In the genomic region with DNA sequence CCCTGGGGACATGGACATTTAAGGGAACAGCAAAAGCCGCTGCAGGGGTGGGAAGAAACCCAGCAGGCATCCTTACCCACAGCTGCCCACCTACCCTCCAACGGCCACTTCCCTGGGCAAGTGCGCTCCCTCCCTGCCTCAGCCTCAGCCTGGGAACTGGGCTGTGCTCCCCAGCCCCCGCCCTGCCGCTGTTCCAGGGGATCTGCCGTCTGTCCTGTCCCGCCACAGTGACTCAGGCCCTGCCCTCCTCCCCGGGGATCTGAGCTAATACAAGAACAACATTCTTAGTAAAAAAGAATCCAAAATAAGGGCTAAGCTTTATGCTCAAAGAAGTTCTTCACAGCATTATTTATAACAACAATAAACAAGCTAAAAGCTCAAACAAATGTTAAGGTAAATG, we compare ENCODE assay signal across 20 cellular contexts. TPM values are rescaled to one million over a fixed set of nuclear protein-coding genes. Genes with fewer than 3 reads are reported as not detected.
DNase-seq lines count a peak whose midpoint lies in the region; ATAC-seq and TF ChIP-seq lines count a peak whose summit lies in the region.
"Had no signal": no experiment of that assay in that cellular context is flagged by ENCODE, and none has a peak within 500 bp of the region (broad histone marks: within the 10 kb centered on the region; RNA-seq: fewer than 3 reads in every experiment).

No MANE protein-coding gene starts in this region.

- no peaks in the 10 kb centered on the region for H3K9me3 Mint-ChIP-seq in activated CD8-positive, alpha-beta memory T cell treated with anti-CD3 and anti-CD28 coated beads, Interleukin-2, amount 10 ng/mL, durations not matched to agents 7 days and 5 days (ENCODE audit: low read depth)
- H3K9me3 Mint-ChIP-seq in chondrocyte (ENCODE audit: low read depth): no peaks in the 10 kb centered on the region
- no peaks in the 10 kb centered on the region for H3K9me3 Mint-ChIP-seq in stimulated activated memory B cell treated with anti-CD40 and anti-IgM and Interleukin-4, amounts not matched to agents 10 μg/mL and 1 μg/mL and 100 μg/mL, for 72 hours
- H3K9me3 Mint-ChIP-seq: activated CD8-positive, alpha-beta T cell treated with anti-CD3 and anti-CD28 coated beads for 36 hours; activated naive CD8-positive, alpha-beta T cell treated with anti-CD3 and anti-CD28 coated beads for 36 hours; memory B cell; natural killer cell treated with Interleukin-12 subunit alpha and Interleukin-12 subunit beta and Interleukin-15 and Interleukin-18, amount 100 ng/mL, for 72 hours; WTC11 had no signal

- H3K27ac Mint-ChIP-seq in activated CD8-positive, alpha-beta memory T cell treated with anti-CD3 and anti-CD28 coated beads, Interleukin-2, amount 10 ng/mL, durations not matched to agents 7 days and 5 days: peak overlapping the region; percentile 59
- H3K27ac Mint-ChIP-seq in chondrocyte (ENCODE audit: unreplicated experiment): peak overlapping the region; percentile 27
- H3K27ac Mint-ChIP-seq in stimulated activated memory B cell treated with anti-CD40 and anti-IgM and Interleukin-4, amounts not matched to agents 10 μg/mL and 1 μg/mL and 100 μg/mL, for 72 hours: no peak overlapping the region
- H3K27ac Mint-ChIP-seq: activated CD8-positive, alpha-beta T cell treated with anti-CD3 and anti-CD28 coated beads for 36 hours; activated naive CD8-positive, alpha-beta T cell treated with anti-CD3 and anti-CD28 coated beads for 36 hours; progenitor cell of endocrine pancreas; WTC11 had no signal

- H3K9me3 ChIP-seq in right cardiac atrium (ENCODE audit: control insufficient read depth, low read length) (no peaks in the 10 kb centered on the region), vagina (no peaks in the 10 kb centered on the region)
- H3K9me3 ChIP-seq: esophagus muscularis mucosa, thyroid gland had no signal

- no peak for TF ChIP-seq CTCF in chondrocyte (IDR thresholded peaks at IDR 0.05)
- no peak for TF ChIP-seq CTCF in vagina (IDR thresholded peaks at IDR 0.05)

- no peaks in the 10 kb centered on the region for H3K36me3 Mint-ChIP-seq in activated CD8-positive, alpha-beta memory T cell treated with anti-CD3 and anti-CD28 coated beads, Interleukin-2, amount 10 ng/mL, durations not matched to agents 7 days and 5 days
- H3K36me3 Mint-ChIP-seq in chondrocyte (ENCODE audit: low read depth): no peaks in the 10 kb centered on the region
- H3K36me3 Mint-ChIP-seq in stimulated activated memory B cell treated with anti-CD40 and anti-IgM and Interleukin-4, amounts not matched to agents 10 μg/mL and 1 μg/mL and 100 μg/mL, for 72 hours: no peaks in the 10 kb centered on the region
- H3K36me3 Mint-ChIP-seq: activated naive CD8-positive, alpha-beta T cell treated with anti-CD3 and anti-CD28 coated beads for 36 hours; memory B cell; natural killer cell treated with Interleukin-12 subunit alpha and Interleukin-12 subunit beta and Interleukin-15 and Interleukin-18, amount 100 ng/mL, for 72 hours; WTC11 had no signal

- intact Hi-C loops in right cardiac atrium (cut with DNase I) (no loop called here), vagina (cut with DNase I) (loop anchor here (5.0 kb wide), 1 partner anchor 567 kb away; no protein-coding TSS in a partner anchor)

- 42% methylated on average over 8 of the region's 8 CpGs for WGBS in right cardiac atrium

- H3K4me3 Mint-ChIP-seq in activated CD8-positive, alpha-beta memory T cell treated with anti-CD3 and anti-CD28 coated beads, Interleukin-2, amount 10 ng/mL, durations not matched to agents 7 days and 5 days: no peak overlapping the region
- H3K4me3 Mint-ChIP-seq in chondrocyte (ENCODE audit: unreplicated experiment): no peak overlapping the region
- no peak overlapping the region for H3K4me3 Mint-ChIP-seq in stimulated activated memory B cell treated with anti-CD40 and anti-IgM and Interleukin-4, amounts not matched to agents 10 μg/mL and 1 μg/mL and 100 μg/mL, for 72 hours
- H3K4me3 Mint-ChIP-seq: activated CD8-positive, alpha-beta T cell treated with anti-CD3 and anti-CD28 coated beads for 36 hours; activated naive CD8-positive, alpha-beta T cell treated with anti-CD3 and anti-CD28 coated beads for 36 hours; memory B cell; natural killer cell treated with Interleukin-12 subunit alpha and Interleukin-12 subunit beta and Interleukin-15 and Interleukin-18, amount 100 ng/mL, for 72 hours; WTC11 had no signal

- peaks cover 23% of the 10 kb centered on the region for H3K4me1 Mint-ChIP-seq in activated CD8-positive, alpha-beta memory T cell treated with anti-CD3 and anti-CD28 coated beads, Interleukin-2, amount 10 ng/mL, durations not matched to agents 7 days and 5 days
- H3K4me1 Mint-ChIP-seq in chondrocyte (ENCODE audit: low read depth): peaks cover 39% of the 10 kb centered on the region
- peaks cover 55% of the 10 kb centered on the region for H3K4me1 Mint-ChIP-seq in stimulated activated memory B cell treated with anti-CD40 and anti-IgM and Interleukin-4, amounts not matched to agents 10 μg/mL and 1 μg/mL and 100 μg/mL, for 72 hours
- H3K4me1 Mint-ChIP-seq: WTC11 had no signal

- H3K36me3 ChIP-seq in vagina: no peaks in the 10 kb centered on the region
- H3K36me3 ChIP-seq: esophagus muscularis mucosa, thyroid gland had no signal

- peaks cover 7% of the 10 kb centered on the region for H3K27me3 Mint-ChIP-seq in activated CD8-positive, alpha-beta memory T cell treated with anti-CD3 and anti-CD28 coated beads, Interleukin-2, amount 10 ng/mL, durations not matched to agents 7 days and 5 days
- H3K27me3 Mint-ChIP-seq in chondrocyte (ENCODE audit: low read depth): peaks cover 17% of the 10 kb centered on the region
- H3K27me3 Mint-ChIP-seq in stimulated activated memory B cell treated with anti-CD40 and anti-IgM and Interleukin-4, amounts not matched to agents 10 μg/mL and 1 μg/mL and 100 μg/mL, for 72 hours: no peaks in the 10 kb centered on the region
- H3K27me3 Mint-ChIP-seq: activated CD8-positive, alpha-beta T cell treated with anti-CD3 and anti-CD28 coated beads for 36 hours; activated naive CD8-positive, alpha-beta T cell treated with anti-CD3 and anti-CD28 coated beads for 36 hours; memory B cell; natural killer cell treated with Interleukin-12 subunit alpha and Interleukin-12 subunit beta and Interleukin-15 and Interleukin-18, amount 100 ng/mL, for 72 hours had no signal

- H3K4me1 ChIP-seq in right cardiac atrium (ENCODE audit: control insufficient read depth, insufficient read depth, low read length): peaks cover 14% of the 10 kb centered on the region
- no peaks in the 10 kb centered on the region for H3K4me1 ChIP-seq in vagina

- no peak for TF ChIP-seq POLR2A in vagina (IDR thresholded peaks at IDR 0.05)

- ATAC-seq in activated CD8-positive, alpha-beta memory T cell treated with anti-CD3 and anti-CD28 coated beads, Interleukin-2, amount 10 ng/mL, durations not matched to agents 7 days and 5 days: no peak
- ATAC-seq in right cardiac atrium: peak; percentile 67 to 73
- ATAC-seq in stimulated activated memory B cell treated with anti-CD40 and anti-IgM and Interleukin-4, amounts not matched to agents 10 μg/mL and 1 μg/mL and 100 μg/mL, for 72 hours: no peak
- ATAC-seq in stimulated activated naive CD8-positive, alpha-beta T cell treated with anti-CD3 and anti-CD28 coated beads, Interleukin-15, Interleukin-2, amounts not matched to agents 100 U/mL and 50 U/mL, for 24 hours: no peak
- ATAC-seq: activated CD8-positive, alpha-beta T cell treated with anti-CD3 and anti-CD28 coated beads for 36 hours; natural killer cell treated with Interleukin-12 subunit alpha and Interleukin-12 subunit beta and Interleukin-15 and Interleukin-18, amount 100 ng/mL, for 72 hours; WTC11 had no signal

- no peaks in the 10 kb centered on the region for H3K27me3 ChIP-seq in right cardiac atrium (ENCODE audit: control insufficient read depth, insufficient read depth)
- H3K27me3 ChIP-seq in vagina: no peaks in the 10 kb centered on the region
- H3K27me3 ChIP-seq: thyroid gland had no signal

- CTCF ChIA-PET in activated CD8-positive, alpha-beta memory T cell treated with anti-CD3 and anti-CD28 coated beads, Interleukin-2, amount 10 ng/mL, durations not matched to agents 7 days and 5 days (lab: Charles Lee): interaction anchor here (1.1 to 7.2 kb wide), 2 partner anchors 11 to 372 kb away, joined by 5 to 52 read pairs; no protein-coding TSS in a partner anchor

- DNase-seq in activated CD8-positive, alpha-beta memory T cell treated with anti-CD3 and anti-CD28 coated beads, Interleukin-2, amount 10 ng/mL, durations not matched to agents 7 days and 5 days: no peak
- DNase-seq in activated CD8-positive, alpha-beta memory T cell treated with anti-CD3 and anti-CD28 coated beads for 24 hours: no peak
- DNase-seq in chondrocyte (ENCODE audit: low spot score) (no peak), right cardiac atrium (peak; percentile 86 to 93 (median 90)), vagina (ENCODE audit: extremely low spot score in 2 of 2) (no peak), foreskin melanocyte (no peak)
- DNase-seq in stimulated activated naive CD8-positive, alpha-beta T cell treated with anti-CD3 and anti-CD28 coated beads, Interleukin-15, Interleukin-2, amounts not matched to agents 100 U/mL and 50 U/mL, for 24 hours: no peak
- DNase-seq: activated CD8-positive, alpha-beta T cell treated with anti-CD3 and anti-CD28 coated beads for 36 hours; activated naive CD8-positive, alpha-beta T cell treated with anti-CD3 and anti-CD28 coated beads for 36 hours; activated T-cell treated with anti-CD3 and anti-CD28 coated beads, Interleukin-2, amount 50 U/mL, for 48 hours; DMS53; NCI-H2081; T-helper 1 cell had no signal

- H3K27ac ChIP-seq in right cardiac atrium (ENCODE audit: low read length): no peak overlapping the region
- peak overlapping the region; percentile 1 for H3K27ac ChIP-seq in vagina
- H3K27ac ChIP-seq: esophagus muscularis mucosa, thyroid gland had no signal

- H3K4me3 ChIP-seq in right cardiac atrium (ENCODE audit: low read length): no peak overlapping the region
- H3K4me3 ChIP-seq in vagina: no peak overlapping the region
- H3K4me3 ChIP-seq: esophagus muscularis mucosa, thyroid gland had no signal

RNA-seq across cellular contexts. Expression of a gene that starts 7.4 kb away (rescaled TPM):
- total RNA-seq in activated CD8-positive, alpha-beta memory T cell treated with anti-CD3 and anti-CD28 coated beads, Interleukin-2, amount 10 ng/mL, durations not matched to agents 7 days and 5 days: 10 to 100 TPM; 37.6 to 71.4 TPM
- total RNA-seq in chondrocyte: 37.2 to 43.3 TPM (median 38.2 TPM) in 3 replicates
- 10 to 100 TPM; 51.4 to 72.6 (median 66.4) TPM for total RNA-seq in right cardiac atrium
- 31.1 TPM for polyA plus RNA-seq in right cardiac atrium
- total RNA-seq in vagina: 34.9 TPM

Comparison
In these comparisons a context has a peak if more than half of its experiments do, and no peak if none do; other contexts are left out.
1. ATAC-seq: peak in right cardiac atrium (2 of 2); none in activated CD8-positive, alpha-beta memory T cell treated with anti-CD3 and anti-CD28 coated beads, Interleukin-2, amount 10 ng/mL, durations not matched to agents 7 days and 5 days (single experiment), stimulated activated memory B cell treated with anti-CD40 and anti-IgM and Interleukin-4, amounts not matched to agents 10 μg/mL and 1 μg/mL and 100 μg/mL, for 72 hours (single experiment) and stimulated activated naive CD8-positive, alpha-beta T cell treated with anti-CD3 and anti-CD28 coated beads, Interleukin-15, Interleukin-2, amounts not matched to agents 100 U/mL and 50 U/mL, for 24 hours (single experiment).
2. DNase-seq: peak in right cardiac atrium (3 of 3); none in activated CD8-positive, alpha-beta memory T cell treated with anti-CD3 and anti-CD28 coated beads, Interleukin-2, amount 10 ng/mL, durations not matched to agents 7 days and 5 days (single experiment), activated CD8-positive, alpha-beta memory T cell treated with anti-CD3 and anti-CD28 coated beads for 24 hours (single experiment), chondrocyte (single experiment), vagina (0 of 2), foreskin melanocyte (single experiment) and stimulated activated naive CD8-positive, alpha-beta T cell treated with anti-CD3 and anti-CD28 coated beads, Interleukin-15, Interleukin-2, amounts not matched to agents 100 U/mL and 50 U/mL, for 24 hours (single experiment).